In genomic region chr1:159932296-159933285, GRCh38 we compare ENCODE assay signal across 1 cellular context.
TF ChIP-seq lines count a peak whose summit lies in the region.

No MANE protein-coding gene starts in this region.

TF ChIP-seq in K562, 482 proteins besides CTCF, POLR2A, EP300 and RAD21:
- TF ChIP-seq MGA (IDR thresholded peaks at IDR 0.05) (no peak), NFRKB (IDR thresholded peaks at IDR 0.05; ENCODE audit: low read depth) (no peak), NR2C1 (IDR thresholded peaks at IDR 0.05) (no peak), NR2C1 (tag; IDR thresholded peaks at IDR 0.05) (no peak)
- TF ChIP-seq, protein P1, sequence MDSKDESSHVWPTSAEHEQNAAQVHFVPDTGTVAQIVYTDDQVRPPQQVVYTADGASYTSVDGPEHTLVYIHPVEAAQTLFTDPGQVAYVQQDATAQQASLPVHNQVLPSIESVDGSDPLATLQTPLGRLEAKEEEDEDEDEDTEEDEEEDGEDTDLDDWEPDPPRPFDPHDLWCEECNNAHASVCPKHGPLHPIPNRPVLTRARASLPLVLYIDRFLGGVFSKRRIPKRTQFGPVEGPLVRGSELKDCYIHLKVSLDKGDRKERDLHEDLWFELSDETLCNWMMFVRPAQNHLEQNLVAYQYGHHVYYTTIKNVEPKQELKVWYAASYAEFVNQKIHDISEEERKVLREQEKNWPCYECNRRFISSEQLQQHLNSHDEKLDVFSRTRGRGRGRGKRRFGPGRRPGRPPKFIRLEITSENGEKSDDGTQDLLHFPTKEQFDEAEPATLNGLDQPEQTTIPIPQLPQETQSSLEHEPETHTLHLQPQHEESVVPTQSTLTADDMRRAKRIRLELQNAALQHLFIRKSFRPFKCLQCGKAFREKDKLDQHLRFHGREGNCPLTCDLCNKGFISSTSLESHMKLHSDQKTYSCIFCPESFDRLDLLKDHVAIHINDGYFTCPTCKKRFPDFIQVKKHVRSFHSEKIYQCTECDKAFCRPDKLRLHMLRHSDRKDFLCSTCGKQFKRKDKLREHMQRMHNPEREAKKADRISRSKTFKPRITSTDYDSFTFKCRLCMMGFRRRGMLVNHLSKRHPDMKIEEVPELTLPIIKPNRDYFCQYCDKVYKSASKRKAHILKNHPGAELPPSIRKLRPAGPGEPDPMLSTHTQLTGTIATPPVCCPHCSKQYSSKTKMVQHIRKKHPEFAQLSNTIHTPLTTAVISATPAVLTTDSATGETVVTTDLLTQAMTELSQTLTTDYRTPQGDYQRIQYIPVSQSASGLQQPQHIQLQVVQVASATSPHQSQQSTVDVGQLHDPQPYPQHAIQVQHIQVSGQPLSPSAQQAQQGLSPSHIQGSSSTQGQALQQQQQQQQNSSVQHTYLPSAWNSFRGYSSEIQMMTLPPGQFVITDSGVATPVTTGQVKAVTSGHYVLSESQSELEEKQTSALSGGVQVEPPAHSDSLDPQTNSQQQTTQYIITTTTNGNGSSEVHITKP (IDR thresholded peaks at IDR 0.05; ENCODE audit: partially characterized antibody), result peak; percentile 23
